9 cellular contexts compared by ENCODE assay signal in the genomic region with DNA sequence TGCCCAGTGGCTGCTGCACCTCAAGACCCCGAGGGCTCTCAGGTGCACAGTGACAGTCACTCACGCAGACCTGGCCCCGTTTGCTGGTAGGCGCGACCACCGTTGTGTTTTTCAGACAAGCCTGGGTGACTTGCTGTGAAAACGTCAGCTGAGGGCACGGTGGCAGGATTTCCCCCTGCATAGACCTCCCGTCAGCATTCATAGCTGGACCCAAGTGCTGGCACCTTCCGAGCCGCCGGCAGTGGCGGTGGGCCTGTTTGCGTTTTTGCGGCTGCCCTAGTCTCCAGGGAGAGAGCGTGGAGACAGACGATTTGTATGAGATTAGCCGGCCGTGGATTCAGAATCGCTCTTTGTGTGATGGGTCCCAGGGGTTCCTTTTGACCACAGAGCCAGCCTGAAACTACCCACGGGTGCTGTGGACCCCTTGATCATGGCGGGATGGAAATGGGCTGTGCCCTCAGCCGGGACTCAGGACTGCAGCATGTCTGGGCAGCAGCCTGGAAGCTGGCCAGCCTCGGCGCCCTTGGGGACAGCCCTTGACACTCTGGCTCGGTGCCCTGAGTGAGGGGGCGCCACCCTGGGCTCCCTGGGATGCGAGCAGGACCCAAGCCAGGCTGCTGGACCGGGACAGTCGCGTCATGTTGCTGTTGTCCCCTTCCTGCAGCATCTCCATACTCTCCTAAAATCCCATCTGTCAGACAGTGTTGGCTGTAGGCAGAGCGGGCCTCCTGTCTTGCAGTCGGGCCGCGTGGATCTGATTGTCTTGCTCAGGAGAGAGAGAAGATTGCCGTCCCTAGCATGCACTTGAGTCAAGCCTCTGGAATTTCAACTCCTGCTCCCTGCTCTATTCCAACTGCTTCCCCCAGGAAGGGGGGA. TPM values are rescaled to one million over a fixed set of nuclear protein-coding genes. Genes with fewer than 3 reads are reported as not detected.
DNase-seq lines count a peak whose midpoint lies in the region; ATAC-seq and TF ChIP-seq lines count a peak whose summit lies in the region.
"Had no signal": no experiment of that assay in that cellular context is flagged by ENCODE, and none has a peak within 500 bp of the region (broad histone marks: within the 10 kb centered on the region; RNA-seq: fewer than 3 reads in every experiment).

No MANE protein-coding gene starts in this region.

- H3K4me1 Mint-ChIP-seq in central memory CD8-positive, alpha-beta T cell = peaks cover 29% of the 10 kb centered on the region

- H3K27ac Mint-ChIP-seq in central memory CD8-positive, alpha-beta T cell (ENCODE audit: low read depth) = peak overlapping the region; percentile 17

- H3K4me3 Mint-ChIP-seq in central memory CD8-positive, alpha-beta T cell = no peak overlapping the region

- DNase-seq in DMS 273 (lab: John Stamatoyannopoulos, UW; ENCODE audit: unreplicated experiment) = peak; percentile 33
- DNase-seq in DMS 273 treated with DMSO at 0.1 percent for 48 hours (lab: John Stamatoyannopoulos, UW) = no peak
- DNase-seq in central memory CD8-positive, alpha-beta T cell (ENCODE audit: low spot score in 2 of 2) = no peak
- peak; percentile 92 for DNase-seq in mesenchymal stem cell
- no peak for DNase-seq in upper lobe of right lung
- DNase-seq in stimulated activated CD4-positive, alpha-beta T cell treated with anti-CD3 and anti-CD28 coated beads, Interleukin-2, amount 100 ng/mL, for 24 hours = no peak

- peak overlapping the region; percentile 80 to 91 for H2BK12ac ChIP-seq in mesenchymal stem cell (ENCODE audit: low read length in 2 of 2)

- no peak overlapping the region for H2BK5ac ChIP-seq in mesenchymal stem cell (ENCODE audit: low read depth, low read length, poor library complexity, severe bottlenecking)

- peaks cover 0 to 25% of the 10 kb centered on the region in 2 experiments for H3K36me3 ChIP-seq in mesenchymal stem cell (ENCODE audit: control insufficient read depth in 1 of 2, insufficient read depth in 2 of 2, low read depth in 1 of 2, low read length in 2 of 2)
- H3K36me3 ChIP-seq in upper lobe of right lung = no peaks in the 10 kb centered on the region

- H3K9me3 ChIP-seq in mesenchymal stem cell (ENCODE audit: control insufficient read depth, low read length) (no peaks in the 10 kb centered on the region), upper lobe of right lung (no peaks in the 10 kb centered on the region)

- peak overlapping the region; percentile 81 for H4K91ac ChIP-seq in mesenchymal stem cell (ENCODE audit: low read length)

- H3K9me3 Mint-ChIP-seq in central memory CD8-positive, alpha-beta T cell = no peaks in the 10 kb centered on the region

- H3K9ac ChIP-seq in mesenchymal stem cell (ENCODE audit: low read length) = peak overlapping the region; percentile 88

- peak overlapping the region; percentile 60 for H2BK15ac ChIP-seq in mesenchymal stem cell (ENCODE audit: low read depth, poor library complexity, severe bottlenecking)

- peak overlapping the region; percentile 66 to 77 for H3K4ac ChIP-seq in mesenchymal stem cell (ENCODE audit: low read depth in 1 of 2, low read length in 2 of 2)

- intact Hi-C loops in upper lobe of right lung (cut with DNase I) = no loop called here

- H3K27ac ChIP-seq in mesenchymal stem cell (ENCODE audit: low read length, poor library complexity, severe bottlenecking) (peak overlapping the region; percentile 49), upper lobe of right lung (peak overlapping the region; percentile 89)
- H3K27ac ChIP-seq: 22Rv1 had no signal

- peak overlapping the region; percentile 94 for H4K8ac ChIP-seq in mesenchymal stem cell (ENCODE audit: low read length)

- peaks cover 14% of the 10 kb centered on the region for H3K36me3 Mint-ChIP-seq in central memory CD8-positive, alpha-beta T cell (ENCODE audit: insufficient read depth)

- H3K79me1 ChIP-seq in mesenchymal stem cell (replicated peaks; ENCODE audit: low read length, poor library complexity, severe bottlenecking) = peaks cover 19% of the 10 kb centered on the region

- peak overlapping the region in 1 of 2 experiments; percentile 66 for H3K14ac ChIP-seq in mesenchymal stem cell (ENCODE audit: low read length in 2 of 2)

- no peak overlapping the region for H2AFZ ChIP-seq in mesenchymal stem cell (ENCODE audit: low read depth, low read length)

- peak overlapping the region; percentile 39 for H2AK5ac ChIP-seq in mesenchymal stem cell (ENCODE audit: low read length, severe bottlenecking)

- H3K18ac ChIP-seq in mesenchymal stem cell (ENCODE audit: low read depth in 1 of 2, low read length in 2 of 2) = peak overlapping the region; percentile 46 to 55

- H3K27me3 ChIP-seq in mesenchymal stem cell (ENCODE audit: control insufficient read depth in 1 of 2, insufficient read depth in 1 of 2, low read length in 2 of 2) (no peaks in the 10 kb centered on the region), upper lobe of right lung (no peaks in the 10 kb centered on the region)

- no peak overlapping the region for H3K23ac ChIP-seq in mesenchymal stem cell (ENCODE audit: low read length in 2 of 2)

- no peaks in the 10 kb centered on the region for H3K27me3 Mint-ChIP-seq in central memory CD8-positive, alpha-beta T cell

- H3K4me2 ChIP-seq in mesenchymal stem cell (ENCODE audit: low read length, poor library complexity, severe bottlenecking) = no peak overlapping the region

- peak overlapping the region; percentile 27 for H2BK120ac ChIP-seq in mesenchymal stem cell (ENCODE audit: low read depth, low read length)

- H3K4me1 ChIP-seq in mesenchymal stem cell (ENCODE audit: control insufficient read depth, insufficient read depth, low read depth, low read length) (peaks cover 46% of the 10 kb centered on the region), upper lobe of right lung (peaks cover 54% of the 10 kb centered on the region)

- no peak for ATAC-seq in central memory CD8-positive, alpha-beta T cell (replicated peaks; ENCODE audit: extremely low read depth, poor library complexity, severe bottlenecking)
- ATAC-seq in upper lobe of right lung = no peak
- ATAC-seq in HG03108 (IDR thresholded peaks at IDR 0.05; ENCODE audit: unreplicated experiment) = no peak
- ATAC-seq in GM21529 (IDR thresholded peaks at IDR 0.05; ENCODE audit: unreplicated experiment) = no peak

- no peak for TF ChIP-seq CTCF in upper lobe of right lung (IDR thresholded peaks at IDR 0.05)

- peak overlapping the region in 1 of 2 experiments; percentile 64 for H3K4me3 ChIP-seq in mesenchymal stem cell (ENCODE audit: insufficient read depth in 1 of 2, low read depth in 1 of 2, low read length in 2 of 2)
- H3K4me3 ChIP-seq in upper lobe of right lung = peak overlapping the region; percentile 21

- WGBS in mesenchymal stem cell = 69% methylated on average over 35 of the region's 36 CpGs

RNA-seq across cellular contexts. Expression of gene KDM4B, which starts 8.6 kb away (rescaled TPM):
- polyA plus RNA-seq in mesenchymal stem cell (2013, experiment 1 of 2) = 13.3 TPM
- 11.9 TPM for polyA plus RNA-seq in mesenchymal stem cell (2013, experiment 2 of 2)
- total RNA-seq in upper lobe of right lung = 39.0 TPM

Comparison
In these comparisons a context has a peak if more than half of its experiments do, and no peak if none do; other contexts are left out.
1. DNase-seq: peak in DMS 273 (single experiment) and mesenchymal stem cell (single experiment); none in DMS 273 treated with DMSO at 0.1 percent for 48 hours (single experiment), central memory CD8-positive, alpha-beta T cell (0 of 2), upper lobe of right lung (single experiment) and stimulated activated CD4-positive, alpha-beta T cell treated with anti-CD3 and anti-CD28 coated beads, Interleukin-2, amount 100 ng/mL, for 24 hours (0 of 2).